ENCODE assay signal across 13 cellular contexts in the genomic region with DNA sequence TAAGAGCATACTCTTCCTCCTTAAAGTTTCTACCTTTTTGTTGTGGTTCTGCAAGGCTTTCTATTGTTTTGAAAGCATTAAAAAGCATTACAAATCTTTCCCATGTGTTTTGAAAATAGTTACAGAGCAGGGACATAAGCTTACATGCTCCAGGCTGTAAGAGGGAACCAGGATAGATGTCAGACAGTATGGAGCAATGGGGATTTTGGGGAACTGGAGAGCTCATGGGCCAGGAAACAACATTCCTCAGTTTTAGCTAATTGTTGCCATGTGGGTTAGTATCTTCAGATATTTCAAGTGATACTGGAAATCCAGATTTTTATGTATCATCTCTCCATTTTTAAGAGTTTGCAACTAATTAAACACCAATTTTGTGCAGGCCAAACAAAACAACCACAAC. TPM values are rescaled to one million over a fixed set of nuclear protein-coding genes. Genes with fewer than 3 reads are reported as not detected.
A peak's percentile ranks its signal among the peaks of the same experiment; 100 is the strongest.
DNase-seq lines count a peak whose midpoint lies in the region; ATAC-seq and TF ChIP-seq lines count a peak whose summit lies in the region.
"Had no signal": no experiment of that assay in that cellular context is flagged by ENCODE, and none has a peak within 500 bp of the region (broad histone marks: within the 10 kb centered on the region; RNA-seq: fewer than 3 reads in every experiment).

No MANE protein-coding gene starts in this region.

- no peaks in the 10 kb centered on the region for H3K27me3 Mint-ChIP-seq in activated T-cell treated with anti-CD3 and anti-CD28 coated beads, Interleukin-2, amount 50 U/mL, for 24 hours
- no peaks in the 10 kb centered on the region for H3K27me3 Mint-ChIP-seq in central memory CD8-positive, alpha-beta T cell
- H3K27me3 Mint-ChIP-seq in stimulated activated memory B cell treated with anti-CD40 and anti-IgM and Interleukin-4, amounts not matched to agents 10 μg/mL and 1 μg/mL and 100 μg/mL, for 72 hours, result no peaks in the 10 kb centered on the region

- no peak for TF ChIP-seq EP300 in suprapubic skin (IDR thresholded peaks at IDR 0.05)

- peaks cover 34% of the 10 kb centered on the region for H3K4me1 ChIP-seq in suprapubic skin

- H3K4me1 Mint-ChIP-seq in activated T-cell treated with anti-CD3 and anti-CD28 coated beads, Interleukin-2, amount 50 U/mL, for 24 hours (ENCODE audit: low read depth), result peaks cover 42% of the 10 kb centered on the region
- peaks cover 24% of the 10 kb centered on the region for H3K4me1 Mint-ChIP-seq in central memory CD8-positive, alpha-beta T cell
- H3K4me1 Mint-ChIP-seq in stimulated activated memory B cell treated with anti-CD40 and anti-IgM and Interleukin-4, amounts not matched to agents 10 μg/mL and 1 μg/mL and 100 μg/mL, for 72 hours, result peaks cover 34% of the 10 kb centered on the region

- no peaks in the 10 kb centered on the region for H3K36me3 ChIP-seq in suprapubic skin
- H3K36me3 ChIP-seq: HAP-1, ovary had no signal

- no peaks in the 10 kb centered on the region for H3K9me3 Mint-ChIP-seq in activated T-cell treated with anti-CD3 and anti-CD28 coated beads, Interleukin-2, amount 50 U/mL, for 24 hours
- no peaks in the 10 kb centered on the region for H3K9me3 Mint-ChIP-seq in central memory CD8-positive, alpha-beta T cell
- H3K9me3 Mint-ChIP-seq in stimulated activated memory B cell treated with anti-CD40 and anti-IgM and Interleukin-4, amounts not matched to agents 10 μg/mL and 1 μg/mL and 100 μg/mL, for 72 hours, result no peaks in the 10 kb centered on the region

- H3K36me3 Mint-ChIP-seq in activated T-cell treated with anti-CD3 and anti-CD28 coated beads, Interleukin-2, amount 50 U/mL, for 24 hours (ENCODE audit: low read depth), result peaks cover 40% of the 10 kb centered on the region
- H3K36me3 Mint-ChIP-seq in central memory CD8-positive, alpha-beta T cell (ENCODE audit: insufficient read depth), result peaks cover 15% of the 10 kb centered on the region
- H3K36me3 Mint-ChIP-seq in stimulated activated memory B cell treated with anti-CD40 and anti-IgM and Interleukin-4, amounts not matched to agents 10 μg/mL and 1 μg/mL and 100 μg/mL, for 72 hours, result peaks cover 14% of the 10 kb centered on the region

- TF ChIP-seq POLR2A in suprapubic skin (IDR thresholded peaks at IDR 0.05), result no peak

- no peak overlapping the region for H3K27ac ChIP-seq in suprapubic skin
- H3K27ac ChIP-seq: dorsolateral prefrontal cortex, ovary had no signal

- no peaks in the 10 kb centered on the region for H3K27me3 ChIP-seq in suprapubic skin
- H3K27me3 ChIP-seq: ovary had no signal

- H3K9me3 ChIP-seq in suprapubic skin, result no peaks in the 10 kb centered on the region
- H3K9me3 ChIP-seq: HAP-1, ovary had no signal

- no peak for DNase-seq in activated T-cell treated with anti-CD3 and anti-CD28 coated beads, Interleukin-2, amount 50 U/mL, for 24 hours
- DNase-seq in activated T-cell treated with anti-CD3 and anti-CD28 coated beads, Interleukin-2, amount 50 U/mL, for 48 hours, result no peak
- DNase-seq in NCI-H69 (lab: John Stamatoyannopoulos, UW) (peak; percentile 24), suprapubic skin (ENCODE audit: low spot score in 2 of 2) (no peak), NCI-H2029 (lab: John Stamatoyannopoulos, UW) (no peak)
- DNase-seq in central memory CD8-positive, alpha-beta T cell (ENCODE audit: low spot score in 2 of 2), result no peak
- DNase-seq: DMS153, dorsolateral prefrontal cortex, ovary had no signal

- H3K27ac Mint-ChIP-seq in activated T-cell treated with anti-CD3 and anti-CD28 coated beads, Interleukin-2, amount 50 U/mL, for 24 hours, result peak overlapping the region; percentile 92
- peak overlapping the region; percentile 73 for H3K27ac Mint-ChIP-seq in central memory CD8-positive, alpha-beta T cell (ENCODE audit: low read depth)
- peak overlapping the region; percentile 99 for H3K27ac Mint-ChIP-seq in stimulated activated memory B cell treated with anti-CD40 and anti-IgM and Interleukin-4, amounts not matched to agents 10 μg/mL and 1 μg/mL and 100 μg/mL, for 72 hours

- peak overlapping the region; percentile 96 for H3K4me3 Mint-ChIP-seq in activated T-cell treated with anti-CD3 and anti-CD28 coated beads, Interleukin-2, amount 50 U/mL, for 24 hours
- peak overlapping the region; percentile 94 for H3K4me3 Mint-ChIP-seq in central memory CD8-positive, alpha-beta T cell
- peak overlapping the region; percentile 85 for H3K4me3 Mint-ChIP-seq in stimulated activated memory B cell treated with anti-CD40 and anti-IgM and Interleukin-4, amounts not matched to agents 10 μg/mL and 1 μg/mL and 100 μg/mL, for 72 hours

- TF ChIP-seq CTCF in suprapubic skin (IDR thresholded peaks at IDR 0.05), result no peak

- H3K4me3 ChIP-seq in suprapubic skin, result no peak overlapping the region
- H3K4me3 ChIP-seq: dorsolateral prefrontal cortex, HAP-1, ovary had no signal

- no peak for ATAC-seq in central memory CD8-positive, alpha-beta T cell (replicated peaks; ENCODE audit: extremely low read depth, poor library complexity, severe bottlenecking)
- ATAC-seq in stimulated activated memory B cell treated with anti-CD40 and anti-IgM and Interleukin-4, amounts not matched to agents 10 μg/mL and 1 μg/mL and 100 μg/mL, for 72 hours, result no peak
- no peak for ATAC-seq in HG02981 (IDR thresholded peaks at IDR 0.05; ENCODE audit: unreplicated experiment)
- ATAC-seq: SK-N-SH treated with all-trans-retinoic acid at 6 μM for 48 hours had no signal

RNA-seq across cellular contexts. Expression of gene MDFIC, which starts 3.5 kb away (rescaled TPM):
- total RNA-seq in suprapubic skin, result 10 to 100 TPM; 15.7 to 37.8 (median 28.1) TPM
